13 cellular contexts compared by ENCODE assay signal in genomic region chr1:109162626-109163025, GRCh38. TPM values are rescaled to one million over a fixed set of nuclear protein-coding genes. Genes with fewer than 3 reads are reported as not detected.
A peak's percentile ranks its signal among the peaks of the same experiment; 100 is the strongest.
DNase-seq lines count a peak whose midpoint lies in the region; ATAC-seq and TF ChIP-seq lines count a peak whose summit lies in the region.
"Had no signal": no experiment of that assay in that cellular context is flagged by ENCODE, and none has a peak within 500 bp of the region (broad histone marks: within the 10 kb centered on the region; RNA-seq: fewer than 3 reads in every experiment).

No MANE protein-coding gene starts in this region.

- H3K27ac Mint-ChIP-seq in activated CD4-positive, alpha-beta T cell treated with anti-CD3 and anti-CD28 coated beads, Interleukin-2, amount 10 ng/mL, durations not matched to agents 24 days and 14 days: peak overlapping the region; percentile 77

- H3K9me3 Mint-ChIP-seq in activated CD4-positive, alpha-beta T cell treated with anti-CD3 and anti-CD28 coated beads, Interleukin-2, amount 10 ng/mL, durations not matched to agents 24 days and 14 days: no peaks in the 10 kb centered on the region
- H3K9me3 Mint-ChIP-seq: activated T-cell treated with anti-CD3 and anti-CD28 coated beads, Interleukin-2, amount 50 U/mL, for 4 hours had no signal

- no peaks in the 10 kb centered on the region for H3K9me3 ChIP-seq in RWPE2 (ENCODE audit: severe bottlenecking)
- H3K9me3 ChIP-seq in stomach: no peaks in the 10 kb centered on the region
- no peaks in the 10 kb centered on the region for H3K9me3 ChIP-seq in uterus
- H3K9me3 ChIP-seq: right lobe of liver had no signal

- H3K4me1 ChIP-seq in RWPE2 (ENCODE audit: insufficient read depth, poor library complexity, severe bottlenecking): peaks cover 8% of the 10 kb centered on the region
- H3K4me1 ChIP-seq in foreskin keratinocyte: peaks cover 10% of the 10 kb centered on the region
- H3K4me1 ChIP-seq in stomach: peaks cover 12 to 35% (median 23%) of the 10 kb centered on the region in 4 donors
- H3K4me1 ChIP-seq in uterus: no peaks in the 10 kb centered on the region
- H3K4me1 ChIP-seq: right lobe of liver had no signal

- peaks cover 2% of the 10 kb centered on the region for H3K36me3 Mint-ChIP-seq in activated CD4-positive, alpha-beta T cell treated with anti-CD3 and anti-CD28 coated beads, Interleukin-2, amount 10 ng/mL, durations not matched to agents 24 days and 14 days (ENCODE audit: low read depth)

- intact Hi-C loops in activated CD4-positive, alpha-beta T cell treated with anti-CD3 and anti-CD28 coated beads, Interleukin-2, amount 10 ng/mL, durations not matched to agents 24 days and 14 days (cut with micrococcal nuclease): loop anchor here (1.0 kb wide), 2 partner anchors 46 to 50 kb away; a partner anchor contains a TSS
- intact Hi-C loops in stomach (cut with DNase I; ENCODE audit: low total_unique reads) (no loop called here), uterus (cut with DNase I; ENCODE audit: low total_unique reads) (no loop called here)

- TF ChIP-seq CTCF in RWPE2 (IDR thresholded peaks at IDR 0.05; ENCODE audit: poor library complexity, severe bottlenecking) (no peak), foreskin keratinocyte (conservative IDR thresholded peaks at IDR 0.05) (no peak), stomach (IDR thresholded peaks at IDR 0.05) (no peak), uterus (IDR thresholded peaks at IDR 0.05) (no peak)

- no peaks in the 10 kb centered on the region for H3K27me3 Mint-ChIP-seq in activated CD4-positive, alpha-beta T cell treated with anti-CD3 and anti-CD28 coated beads, Interleukin-2, amount 10 ng/mL, durations not matched to agents 24 days and 14 days

- H3K4me3 ChIP-seq in RWPE2 (ENCODE audit: severe bottlenecking) (no peak overlapping the region), stomach (no peak overlapping the region), uterus (no peak overlapping the region)
- H3K4me3 ChIP-seq: right lobe of liver had no signal

- H3K27ac ChIP-seq in RWPE2 (ENCODE audit: poor library complexity, severe bottlenecking) (peak overlapping the region; percentile 3), foreskin keratinocyte (no peak overlapping the region), stomach (peak overlapping the region in 4 of 5 donors; percentile 46 to 59 (median 57)), uterus (no peak overlapping the region)

- H3K4me1 Mint-ChIP-seq in activated CD4-positive, alpha-beta T cell treated with anti-CD3 and anti-CD28 coated beads, Interleukin-2, amount 10 ng/mL, durations not matched to agents 24 days and 14 days: peaks cover 19% of the 10 kb centered on the region

- DNase-seq in activated CD4-positive, alpha-beta T cell treated with anti-CD3 and anti-CD28 coated beads, Interleukin-2, amount 10 ng/mL, durations not matched to agents 24 days and 14 days: peak; percentile 59
- DNase-seq in activated CD4-positive, alpha-beta T cell treated with anti-CD3 and anti-CD28 coated beads, Interleukin-2, amount 50 U/mL, for 4 hours: no peak
- DNase-seq in RWPE2 (ENCODE audit: low spot score) (no peak), foreskin keratinocyte (no peak), stomach (no peak), uterus (no peak), NCI-H1694 treated with DMSO at 0.1 percent for 48 hours (lab: John Stamatoyannopoulos, UW) (no peak), SIG-M5 treated with dmso at 0.1 percent for 504 hours (lab: John Stamatoyannopoulos, UW; ENCODE audit: unreplicated experiment) (no peak)
- DNase-seq: activated T-cell treated with anti-CD3 and anti-CD28 coated beads, Interleukin-2, amount 50 U/mL, for 4 hours had no signal

- no peak for TF ChIP-seq POLR2A in stomach (IDR thresholded peaks at IDR 0.05)
- TF ChIP-seq POLR2A in uterus (IDR thresholded peaks at IDR 0.05): no peak

- no peak overlapping the region for H3K4me3 Mint-ChIP-seq in activated CD4-positive, alpha-beta T cell treated with anti-CD3 and anti-CD28 coated beads, Interleukin-2, amount 10 ng/mL, durations not matched to agents 24 days and 14 days

- H3K27me3 ChIP-seq in RWPE2 (ENCODE audit: insufficient read depth, poor library complexity, severe bottlenecking) (no peaks in the 10 kb centered on the region), foreskin keratinocyte (no peaks in the 10 kb centered on the region), stomach (no peaks in the 10 kb centered on the region), uterus (no peaks in the 10 kb centered on the region)
- H3K27me3 ChIP-seq: right lobe of liver had no signal

- H3K36me3 ChIP-seq in RWPE2 (ENCODE audit: low read depth): no peaks in the 10 kb centered on the region
- H3K36me3 ChIP-seq in stomach: peaks cover 0 to 23% (median 21%) of the 10 kb centered on the region in 4 donors
- H3K36me3 ChIP-seq in uterus: no peaks in the 10 kb centered on the region
- H3K36me3 ChIP-seq: right lobe of liver had no signal

- TF ChIP-seq EP300 in stomach (IDR thresholded peaks at IDR 0.05): no peak

- ATAC-seq in RWPE2 (ENCODE audit: low read depth): peak; percentile 53
- peak; percentile 46 for ATAC-seq in foreskin keratinocyte

RNA-seq across cellular contexts. Expression of gene ELAPOR1, which starts 48.7 kb away (rescaled TPM):
- total RNA-seq in activated CD4-positive, alpha-beta T cell treated with anti-CD3 and anti-CD28 coated beads, Interleukin-2, amount 10 ng/mL, durations not matched to agents 24 days and 14 days: 30.3 and 32.0 TPM in 2 replicates
- total RNA-seq in foreskin keratinocyte (0.18 and 0.75 TPM in 2 replicates), stomach (100 to 1,000 TPM in 2 of 5 donors, 10 to 100 TPM in 3; 56.8 to 185 (median 84.3) TPM), uterus (10 to 100 TPM in 1 of 4 donors, 1 to 10 TPM in 2, under 1 TPM in 1; 0.29 to 51.2 (median 2.8) TPM)
- polyA plus RNA-seq in foreskin keratinocyte (0.31 and 0.32 TPM in 2 replicates), stomach (10 to 100 TPM; 25.5 to 47.7 (median 35.1) TPM)
- total RNA-seq: bronchial epithelial cell, epithelial cell of proximal tubule, OCI-LY7 had no signal

RNA-seq across cellular contexts. Expression of gene SARS1, which starts 51.1 kb away (rescaled TPM):
- 141 and 150 TPM in 2 replicates for total RNA-seq in activated CD4-positive, alpha-beta T cell treated with anti-CD3 and anti-CD28 coated beads, Interleukin-2, amount 10 ng/mL, durations not matched to agents 24 days and 14 days
- 225 and 279 TPM in 2 replicates for total RNA-seq in foreskin keratinocyte
- polyA plus RNA-seq in foreskin keratinocyte: 189 and 238 TPM in 2 replicates
- total RNA-seq in stomach: 100 to 1,000 TPM in 4 of 5 donors, 10 to 100 TPM in 1; 80.8 to 127 (median 117) TPM
- polyA plus RNA-seq in stomach: 100 to 1,000 TPM in 2 of 3 donors, 10 to 100 TPM in 1; 95.6 to 232 (median 100) TPM
- 100 to 1,000 TPM in 3 of 4 donors, 10 to 100 TPM in 1; 98.1 to 138 (median 112) TPM for total RNA-seq in uterus

Comparison
In these comparisons a context has a peak if more than half of its experiments do, and no peak if none do; other contexts are left out.
1. H3K27ac ChIP-seq: peak in RWPE2 (single experiment) and stomach (4 of 5); none in foreskin keratinocyte (single experiment) and uterus (0 of 2).